Comparison of ENCODE assay signal across 1 cellular context in genomic region chr12:95218164-95218851, GRCh38.
TF ChIP-seq lines count a peak whose summit lies in the region.

No MANE protein-coding gene starts in this region.

TF ChIP-seq in IMR-90, 13 proteins besides CTCF, POLR2A, EP300 and RAD21:
- TF ChIP-seq CHD1 (IDR thresholded peaks at IDR 0.05; ENCODE audit: low read depth, low read length) (no peak), NFE2L2 (IDR thresholded peaks at IDR 0.05; ENCODE audit: low read depth, low read length) (no peak), FOS (IDR thresholded peaks at IDR 0.05; ENCODE audit: low read depth, low read length) (no peak), MAZ (IDR thresholded peaks at IDR 0.05; ENCODE audit: borderline replicate concordance, low read depth, low read length) (no peak), RCOR1 (IDR thresholded peaks at IDR 0.05; ENCODE audit: insufficient replicate concordance, low read length) (no peak), BHLHE40 (IDR thresholded peaks at IDR 0.05; ENCODE audit: low read depth, low read length) (no peak), CEBPB (IDR thresholded peaks at IDR 0.05; ENCODE audit: low read depth, low read length) (no peak), SMC3 (IDR thresholded peaks at IDR 0.05; ENCODE audit: low read depth, low read length) (no peak), MAFK (IDR thresholded peaks at IDR 0.05; ENCODE audit: low read depth, low read length) (no peak), RFX5 (IDR thresholded peaks at IDR 0.05; ENCODE audit: low read depth, low read length) (no peak), MXI1 (IDR thresholded peaks at IDR 0.05; ENCODE audit: borderline replicate concordance, low read depth, low read length) (no peak)
- TF ChIP-seq, protein P1, sequence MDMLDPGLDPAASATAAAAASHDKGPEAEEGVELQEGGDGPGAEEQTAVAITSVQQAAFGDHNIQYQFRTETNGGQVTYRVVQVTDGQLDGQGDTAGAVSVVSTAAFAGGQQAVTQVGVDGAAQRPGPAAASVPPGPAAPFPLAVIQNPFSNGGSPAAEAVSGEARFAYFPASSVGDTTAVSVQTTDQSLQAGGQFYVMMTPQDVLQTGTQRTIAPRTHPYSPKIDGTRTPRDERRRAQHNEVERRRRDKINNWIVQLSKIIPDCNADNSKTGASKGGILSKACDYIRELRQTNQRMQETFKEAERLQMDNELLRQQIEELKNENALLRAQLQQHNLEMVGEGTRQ (IDR thresholded peaks at IDR 0.05; ENCODE audit: low read depth, low read length) = no peak
